ENCODE assay signal across 1 cellular context in genomic region chr9:89662718-89663246, GRCh38.
TF ChIP-seq lines count a peak whose summit lies in the region.

No MANE protein-coding gene starts in this region.

TF ChIP-seq in H1, 55 proteins besides CTCF, POLR2A, EP300 and RAD21:
- no peak for TF ChIP-seq ATF3 (IDR thresholded peaks at IDR 0.05; ENCODE audit: insufficient read depth, low read depth, low read length)
- no peak for TF ChIP-seq POLR2AphosphoS5 (IDR thresholded peaks at IDR 0.05; ENCODE audit: low read depth, low read length)
- TF ChIP-seq RFX5 (IDR thresholded peaks at IDR 0.05; ENCODE audit: borderline replicate concordance, low read depth, low read length): no peak
- TF ChIP-seq CHD7 (IDR thresholded peaks at IDR 0.05; ENCODE audit: insufficient replicate concordance, low read length): no peak
- TF ChIP-seq FOSL1 (IDR thresholded peaks at IDR 0.05; ENCODE audit: insufficient read depth, low read depth, low read length): no peak
- no peak for TF ChIP-seq GTF2F1 (IDR thresholded peaks at IDR 0.05; ENCODE audit: borderline replicate concordance, low read depth, low read length)
- no peak for TF ChIP-seq POU5F1 (IDR thresholded peaks at IDR 0.05; ENCODE audit: low read depth, low read length)
- no peak for TF ChIP-seq TAF1 (IDR thresholded peaks at IDR 0.05; ENCODE audit: low read depth, low read length)
- no peak for TF ChIP-seq SP4 (IDR thresholded peaks at IDR 0.05; ENCODE audit: low read length)
- TF ChIP-seq ZNF274 (IDR thresholded peaks at IDR 0.05; ENCODE audit: borderline replicate concordance, extremely low read depth, low read length): no peak
- no peak for TF ChIP-seq SAP30 (IDR thresholded peaks at IDR 0.05; ENCODE audit: insufficient read depth, insufficient replicate concordance, low read length)
- TF ChIP-seq E2F6 (IDR thresholded peaks at IDR 0.05): no peak
- no peak for TF ChIP-seq SRF (IDR thresholded peaks at IDR 0.05; ENCODE audit: low read depth, low read length)
